8 cellular contexts compared by ENCODE assay signal in genomic region chr1:53738205-53739108, GRCh38. TPM values are rescaled to one million over a fixed set of nuclear protein-coding genes. Genes with fewer than 3 reads are reported as not detected.
DNase-seq lines count a peak whose midpoint lies in the region; ATAC-seq, FAIRE-seq and TF ChIP-seq lines count a peak whose summit lies in the region.

No MANE protein-coding gene starts in this region.

- H3K9me3 Mint-ChIP-seq in progenitor cell of endocrine pancreas (ENCODE audit: low read depth) = peaks cover 8% of the 10 kb centered on the region

- BruUV-seq in K562 (replicated peaks; lab: Mats Ljungman, UMichigan) (no TSS peak), HepG2 (replicated peaks; lab: Mats Ljungman, UMichigan) (no TSS peak)

- H3K27ac ChIP-seq in K562 (ENCODE audit: extremely low read depth, low read depth, low read length) = no peak overlapping the region
- no peak overlapping the region for H3K27ac ChIP-seq in HepG2 (ENCODE audit: extremely low read length, insufficient read depth, low read length)
- H3K27ac ChIP-seq in transverse colon = no peak overlapping the region

- H3K27me3 Mint-ChIP-seq in progenitor cell of endocrine pancreas = peaks cover 77% of the 10 kb centered on the region

- H3K9me1 ChIP-seq in K562 (ENCODE audit: control insufficient read depth, insufficient read depth, low read length) = no peaks in the 10 kb centered on the region

- no peaks in the 10 kb centered on the region; the same call in 1 of the 2 replicates for H4K20me1 ChIP-seq in K562 (replicated peaks; ENCODE audit: control insufficient read depth, insufficient read depth, low read length)
- H4K20me1 ChIP-seq in HepG2 (ENCODE audit: insufficient read depth, low read length) = no peaks in the 10 kb centered on the region

- DNase-seq in K562 (ENCODE audit: extremely low read depth in 1 of 4, low spot score in 3 of 4) = no peak
- no peak for DNase-seq in HepG2 (ENCODE audit: low spot score)
- DNase-seq in transverse colon = no peak
- DNase-seq in AG08395 (ENCODE audit: low spot score) = no peak
- DNase-seq in progenitor cell of endocrine pancreas (ENCODE audit: low spot score, unreplicated experiment) = no peak
- DNase-seq in ureter (ENCODE audit: low spot score) = no peak

- H2AFZ ChIP-seq in K562 (ENCODE audit: low read depth, low read length) = peak overlapping the region; percentile 52; the same call in 1 of the 2 replicates
- H2AFZ ChIP-seq in HepG2 (ENCODE audit: low read length) = no peak overlapping the region

- H3K4me2 ChIP-seq in K562 (ENCODE audit: insufficient read depth, low read length) (peak overlapping the region; percentile 58; the same call in 1 of the 2 replicates), HepG2 (ENCODE audit: low read depth, low read length) (peak overlapping the region; percentile 79)

- CTCF ChIA-PET in K562 (lab: Yijun Ruan, JAX; ENCODE audit: low intra/inter-chr PET ratio) = no interaction called here
- CTCF ChIA-PET in HepG2 (lab: Yijun Ruan, JAX; ENCODE audit: low intra/inter-chr PET ratio, low total read pairs) = no interaction called here

- peaks cover 0 to 21% of the 10 kb centered on the region in 2 experiments; a peak in 3 of 5 replicates for H3K4me1 ChIP-seq in K562 (replicated peaks in 1 of 2; ENCODE audit: control insufficient read depth in 2 of 2, insufficient read depth in 2 of 2, low read length in 2 of 2)
- H3K4me1 ChIP-seq in HepG2 (ENCODE audit: insufficient read depth, low read length) = peaks cover 22% of the 10 kb centered on the region
- H3K4me1 ChIP-seq in transverse colon = peaks cover 2 to 25% (median 14%) of the 10 kb centered on the region in 4 donors

- in situ Hi-C loops in K562 (cut with MboI) = no loop called here
- in situ Hi-C loops in HepG2 (cut with HindIII; ENCODE audit: extremely low pct_ligation_motif_present, low pct_unique_long_range_greater_than_20kb) = no loop called here
- in situ Hi-C loops in transverse colon (cut with MboI; ENCODE audit: low pct_ligation_motif_present in 1 of 4, low pct_unique_long_range_greater_than_20kb in 1 of 4, low sequenced_read_pairs in 3 of 4) = no loop called here

- H3K9ac ChIP-seq in K562 (ENCODE audit: insufficient read depth in 1 of 2, low read depth in 2 of 2, low read length in 2 of 2) (peak overlapping the region in 1 of 2 experiments; percentile 73; a peak in 2 of 4 replicates), HepG2 (ENCODE audit: insufficient read depth, low read depth, low read length) (no peak overlapping the region)

- 0 out of 2 replicates have a peak, but pooled peaks cover 2% of the 10 kb centered on the region for H3K9me3 ChIP-seq in K562 (replicated peaks; ENCODE audit: control insufficient read depth, insufficient read depth, low read depth, low read length)
- H3K9me3 ChIP-seq in HepG2 (ENCODE audit: low read length) = peaks cover 5% of the 10 kb centered on the region; the same call in 1 of the 2 replicates
- no peaks in the 10 kb centered on the region for H3K9me3 ChIP-seq in transverse colon

- no peak overlapping the region for H3K27ac Mint-ChIP-seq in progenitor cell of endocrine pancreas

- TF ChIP-seq CTCF in K562 (IDR thresholded peaks at IDR 0.05 in 2 of 3, conservative IDR thresholded peaks at IDR 0.05 in 1 of 3; ENCODE audit: insufficient read depth in 2 of 3, low read depth in 1 of 3, low read length in 3 of 3) (no peak), HepG2 (CRISPR knock-in tag; IDR thresholded peaks at IDR 0.05) (no peak), transverse colon (IDR thresholded peaks at IDR 0.05) (no peak), progenitor cell of endocrine pancreas (IDR thresholded peaks at IDR 0.05; ENCODE audit: unreplicated experiment) (no peak)

- no peaks in the 10 kb centered on the region for H3K36me3 ChIP-seq in K562 (ENCODE audit: control insufficient read depth, insufficient read depth, low read length)
- H3K36me3 ChIP-seq in HepG2 (replicated peaks in 1 of 2; ENCODE audit: control insufficient read depth in 1 of 2, insufficient read depth in 2 of 2, low read length in 2 of 2) = no peaks in the 10 kb centered on the region
- no peaks in the 10 kb centered on the region for H3K36me3 ChIP-seq in transverse colon

- FAIRE-seq in K562 (lab: Jason Lieb, UNC) (no peak), HepG2 (lab: Jason Lieb, UNC) (no peak)

- POLR2A ChIA-PET in K562 (lab: Yijun Ruan, JAX) (interaction anchor here (0.6 kb wide), 2 partner anchors 11 to 25 kb away, joined by 3 read pairs; no protein-coding TSS in a partner anchor), HepG2 (lab: Yijun Ruan, JAX) (no interaction called here)

- ATAC-seq in GM18907 (IDR thresholded peaks at IDR 0.05; ENCODE audit: unreplicated experiment) (peak; percentile 17), HG03342 (IDR thresholded peaks at IDR 0.05; ENCODE audit: unreplicated experiment) (peak; percentile 4), K562 (no peak), HepG2 (no peak)

- H3K36me3 Mint-ChIP-seq in progenitor cell of endocrine pancreas (ENCODE audit: insufficient read depth) = no peaks in the 10 kb centered on the region

- H3K4me3 Mint-ChIP-seq in progenitor cell of endocrine pancreas (ENCODE audit: low read depth) = no peak overlapping the region

- peaks cover 10% of the 10 kb centered on the region for H3K4me1 Mint-ChIP-seq in progenitor cell of endocrine pancreas (ENCODE audit: low read depth)

- 54% methylated on average over 70 of the region's 101 CpGs for WGBS in K562 (ENCODE audit: insufficient coverage, low coverage, missing lambda C conversion rate)
- 42% methylated on average over 43 of the region's 101 CpGs for WGBS in HepG2 (ENCODE audit: low lambda C conversion rate)
- 4% methylated on average over 72 of the region's 101 CpGs; no CpG with 5 or more reads in 1 of the 2 donors for WGBS in transverse colon (ENCODE audit: low coverage in 1 of 2), 2 donors

- H3K4me3 ChIP-seq in K562 (peak overlapping the region; percentile 42; the same call in 1 of the 2 replicates), HepG2 (replicated peaks in 1 of 3; ENCODE audit: insufficient read depth in 1 of 3, low read depth in 2 of 3, low read length in 3 of 3) (peak overlapping the region in 2 of 3 experiments; percentile 58 to 68; a peak in 3 of 6 replicates), transverse colon (peak overlapping the region; percentile 39 to 57 (median 46))

- no peak for TF ChIP-seq EP300 in K562 (IDR thresholded peaks at IDR 0.05; ENCODE audit: low read length)
- no peak for TF ChIP-seq EP300 in HepG2 (IDR thresholded peaks at IDR 0.05; ENCODE audit: low read depth in 2 of 2, low read length in 2 of 2)
- no peak for TF ChIP-seq EP300 in HepG2 (CRISPR knock-in tag; IDR thresholded peaks at IDR 0.05; ENCODE audit: borderline replicate concordance)
- no peak for TF ChIP-seq EP300 in transverse colon (IDR thresholded peaks at IDR 0.05; ENCODE audit: low read depth)

- peaks cover 45 to 61% of the 10 kb centered on the region in 2 experiments for H3K27me3 ChIP-seq in K562 (ENCODE audit: control insufficient read depth in 2 of 2, insufficient read depth in 2 of 2, low read length in 2 of 2)
- peaks cover 5 to 63% of the 10 kb centered on the region in 2 experiments for H3K27me3 ChIP-seq in HepG2 (ENCODE audit: control insufficient read depth in 1 of 2, insufficient read depth in 2 of 2, low read length in 2 of 2)
- H3K27me3 ChIP-seq in transverse colon = peaks cover 98% of the 10 kb centered on the region

- no peak for TF ChIP-seq RAD21 in K562 (CRISPR knock-in tag; conservative IDR thresholded peaks at IDR 0.05 in 1 of 2, IDR thresholded peaks at IDR 0.05 in 1 of 2)
- TF ChIP-seq RAD21 in HepG2 (CRISPR knock-in tag; IDR thresholded peaks at IDR 0.05) = no peak

- H3K79me2 ChIP-seq in K562 (ENCODE audit: control insufficient read depth, insufficient read depth, low read length) = no peaks in the 10 kb centered on the region
- no peaks in the 10 kb centered on the region for H3K79me2 ChIP-seq in HepG2 (ENCODE audit: insufficient read depth, low read length)

- TF ChIP-seq POLR2A in K562 (conservative IDR thresholded peaks at IDR 0.05) (no peak), HepG2 (IDR thresholded peaks at IDR 0.05; ENCODE audit: insufficient read depth in 1 of 2, low read depth in 2 of 2, low read length in 2 of 2) (no peak), transverse colon (IDR thresholded peaks at IDR 0.05) (no peak)

- intact Hi-C loops in K562 (cut with micrococcal nuclease) (no loop called here), HepG2 (cut with micrococcal nuclease; ENCODE audit: unreplicated experiment) (no loop called here), transverse colon (cut with DNase I; ENCODE audit: low total_unique reads) (no loop called here)

RNA-seq across cellular contexts. Expression of gene GLIS1, which starts 0.5 kb away (rescaled TPM):
- total RNA-seq in K562 (2011; cell fraction: chromatin; rRNA removed; ENCODE audit: low replicate concordance) = not detected in 2 replicates
- total RNA-seq in K562 (2011; cell fraction: nucleolus; rRNA removed) = not detected in 2 replicates
- total RNA-seq in K562 (2011; cell fraction: nucleoplasm; rRNA removed) = not detected in 2 replicates
- total RNA-seq in K562 (2014; rRNA removed) = not detected in 2 replicates
- not detected in 2 replicates for total RNA-seq in K562 (2014; rRNA removed; fragmentation: Illumina TruSeq; extraction: Trizol)
- not detected in 2 replicates for total RNA-seq in K562 (2015; rRNA removed; fragmentation: Illumina TruSeq; extraction: Trizol)
- not detected in 2 replicates for total RNA-seq in K562 (2021)
- not detected in 2 replicates for polyA plus RNA-seq in K562 (2011; rRNA removed)
- not detected in 2 replicates for polyA plus RNA-seq in K562 (2011; cell fraction: cytosol; rRNA removed)
- not detected in 2 replicates for polyA plus RNA-seq in K562 (2011; cell fraction: nucleus; rRNA removed)
- 0.24 TPM in 1 of 2 replicates, not detected in the other for polyA plus RNA-seq in K562 (2012)
- polyA plus RNA-seq in K562 (2014; fragmentation: Illumina TruSeq; extraction: Trizol) = not detected in 2 replicates
- polyA plus RNA-seq in K562 (2014; fragmentation: Nextera tagmentation; extraction: Ambion mirVana) = not detected
- polyA plus RNA-seq in K562 (2014; rRNA removed) = not detected in 2 replicates
- not detected in 2 replicates for polyA minus RNA-seq in K562 (2011; rRNA and poly(A)+ RNA removed)
- not detected in 2 replicates for polyA minus RNA-seq in K562 (2011; cell fraction: cytosol; rRNA and poly(A)+ RNA removed)
- polyA minus RNA-seq in K562 (2011; cell fraction: nucleus; rRNA and poly(A)+ RNA removed) = not detected in 2 replicates
- total RNA-seq in HepG2 (2016; rRNA removed; fragmentation: Illumina TruSeq; extraction: Trizol) = not detected in 2 replicates
- total RNA-seq in HepG2 (2016; cell fraction: cytosol; rRNA removed; fragmentation: Illumina TruSeq; extraction: Trizol; ENCODE audit: low read depth) = not detected in 2 replicates
- not detected in 2 replicates for total RNA-seq in HepG2 (2016; cell fraction: insoluble cytoplasmic fraction; rRNA removed; fragmentation: Illumina TruSeq; extraction: Trizol)
- not detected in 2 replicates for total RNA-seq in HepG2 (2016; cell fraction: membrane; rRNA removed; fragmentation: Illumina TruSeq; extraction: Trizol)
- total RNA-seq in HepG2 (2016; cell fraction: nucleus; rRNA removed; fragmentation: Illumina TruSeq; extraction: Trizol) = not detected in 2 replicates
- polyA plus RNA-seq in HepG2 (2011; rRNA removed) = 0.03 TPM in 1 of 2 replicates, not detected in the other
- polyA plus RNA-seq in HepG2 (2011; cell fraction: cytosol; rRNA removed) = not detected in 2 replicates
- polyA plus RNA-seq in HepG2 (2011; cell fraction: nucleus; rRNA removed) = 0.10 TPM in 1 of 2 replicates, not detected in the other
- polyA plus RNA-seq in HepG2 (2012) = 0.04 TPM in 1 of 2 replicates, not detected in the other
- not detected in 2 replicates for polyA plus RNA-seq in HepG2 (2016; cell fraction: cytosol; fragmentation: Illumina TruSeq; extraction: Trizol; ENCODE audit: low read depth)
- not detected in 2 replicates for polyA plus RNA-seq in HepG2 (2016; cell fraction: insoluble cytoplasmic fraction; fragmentation: Illumina TruSeq; extraction: Trizol; ENCODE audit: low read depth)
- polyA plus RNA-seq in HepG2 (2016; cell fraction: membrane; fragmentation: Illumina TruSeq; extraction: Trizol; ENCODE audit: low read depth) = not detected in 2 replicates
- polyA plus RNA-seq in HepG2 (2016; cell fraction: nucleus; fragmentation: Illumina TruSeq; extraction: Trizol; ENCODE audit: insufficient read depth, low read depth) = not detected in 2 replicates
- polyA minus RNA-seq in HepG2 (2011; rRNA and poly(A)+ RNA removed; ENCODE audit: low replicate concordance) = not detected in 2 replicates
- polyA minus RNA-seq in HepG2 (2011; cell fraction: cytosol; rRNA and poly(A)+ RNA removed) = not detected in 2 replicates
- not detected in 2 replicates for polyA minus RNA-seq in HepG2 (2011; cell fraction: nucleus; rRNA and poly(A)+ RNA removed)
- total RNA-seq in transverse colon = under 1 TPM in 3 of 4 donors, not detected in 1; 0.16 to 0.75 (median 0.27) TPM
- not detected in 2 replicates for total RNA-seq in progenitor cell of endocrine pancreas
- total RNA-seq in ureter = 2.7 TPM

Comparison
In these comparisons a context has a peak if more than half of its experiments do, and no peak if none do; other contexts are left out.
1. ATAC-seq: peak in GM18907 (single experiment) and HG03342 (single experiment); none in K562 (single experiment) and HepG2 (single experiment).
2. Peak in every context shown above with its lines, with median percentiles within 50 percentile points of each other: H3K4me3 ChIP-seq.